8 cellular contexts compared by ENCODE assay signal in the genomic region with DNA sequence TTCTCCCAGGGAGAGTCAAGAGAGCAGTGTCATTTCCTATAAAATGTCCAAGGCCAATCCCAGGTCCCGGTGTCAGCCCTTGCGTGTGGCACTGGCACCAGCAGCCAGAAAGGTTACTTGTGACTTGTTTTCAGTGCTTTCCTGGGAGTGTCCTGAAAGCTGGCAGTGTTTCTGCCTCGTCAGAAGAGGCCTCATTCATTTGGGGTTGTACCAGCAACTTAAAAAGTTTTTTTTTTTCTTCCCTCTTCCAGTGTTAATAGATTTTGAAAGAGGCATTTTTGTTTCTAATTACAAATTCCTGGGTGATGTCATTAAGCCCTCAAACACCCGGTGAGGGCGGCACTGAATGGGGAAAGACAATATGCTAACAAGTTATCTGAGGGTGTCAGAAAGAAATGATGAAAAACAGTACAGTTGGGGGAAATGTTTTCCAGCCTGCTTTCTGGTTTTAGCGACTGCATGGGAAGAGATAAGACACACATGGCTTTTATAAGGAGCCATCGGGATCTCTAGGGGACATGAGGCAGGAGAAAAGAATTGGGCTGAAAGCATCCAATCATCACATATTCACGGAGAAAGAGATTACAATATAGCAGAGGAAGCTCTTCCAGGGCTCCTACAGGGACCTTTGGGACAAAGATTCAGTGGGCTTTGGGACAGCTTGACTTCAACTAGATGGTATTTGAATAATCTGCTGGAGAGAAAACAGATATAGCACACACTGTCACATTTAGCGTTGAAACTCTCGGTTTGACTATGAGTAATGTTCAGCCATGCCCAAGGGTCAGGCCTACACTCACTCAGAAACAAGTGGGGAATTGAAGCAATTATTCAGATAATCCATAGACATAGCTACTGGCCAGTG.
A peak's percentile ranks its signal among the peaks of the same experiment; 100 is the strongest.
DNase-seq lines count a peak whose midpoint lies in the region; ATAC-seq and TF ChIP-seq lines count a peak whose summit lies in the region.

No MANE protein-coding gene starts in this region.

- DNase-seq in SK-N-DZ (ENCODE audit: low spot score) (peak; percentile 91), fibroblast of mammary gland (ENCODE audit: low read depth) (peak; percentile 72), ovary (peak; percentile 34 to 57 (median 45)), iPS-NIHi7 (ENCODE audit: extremely low spot score) (no peak), DMS53 treated with DMSO at 0.1 percent for 48 hours (lab: John Stamatoyannopoulos, UW; ENCODE audit: unreplicated experiment) (no peak), NCI-H774 (lab: John Stamatoyannopoulos, UW) (no peak)

- 9 to 20% (median 13%) methylated on average over 10 of the region's 10 CpGs for WGBS in ovary, 3 donors

- peak; percentile 75 for ATAC-seq in GM18867 (IDR thresholded peaks at IDR 0.05; ENCODE audit: unreplicated experiment)
- peak; percentile 86 for ATAC-seq in HG02852 (IDR thresholded peaks at IDR 0.05; ENCODE audit: unreplicated experiment)

- TF ChIP-seq CTCF in fibroblast of mammary gland (conservative IDR thresholded peaks at IDR 0.05; ENCODE audit: control insufficient read depth, insufficient read depth, low read depth, low read length) (no peak), ovary (IDR thresholded peaks at IDR 0.05) (peak in 1 of 3 donors; percentile 6)

- no peaks in the 10 kb centered on the region for H3K36me3 ChIP-seq in ovary

- H3K4me3 ChIP-seq in fibroblast of mammary gland (ENCODE audit: control insufficient read depth, low read depth, low read length) (no peak overlapping the region), ovary (no peak overlapping the region)

- H3K27ac ChIP-seq in ovary = peak overlapping the region; percentile 46 to 74

- no peak for TF ChIP-seq EP300 in ovary (IDR thresholded peaks at IDR 0.05)

- intact Hi-C loops in ovary (cut with DNase I) = loop anchor here in 1 of 4 donors (10.0 kb wide), 1 partner anchor 343 kb away; no protein-coding TSS in a partner anchor

- H3K4me1 ChIP-seq in ovary (ENCODE audit: insufficient read depth) = peaks cover 11% of the 10 kb centered on the region

- TF ChIP-seq POLR2A in ovary (IDR thresholded peaks at IDR 0.05) = no peak

- H3K9me3 ChIP-seq in ovary = no peaks in the 10 kb centered on the region

- no peaks in the 10 kb centered on the region for H3K27me3 ChIP-seq in ovary

Comparison
In these comparisons a context has a peak if more than half of its experiments do, and no peak if none do; other contexts are left out.
1. DNase-seq: peak in SK-N-DZ (single experiment), fibroblast of mammary gland (single experiment) and ovary (5 of 5); none in iPS-NIHi7 (single experiment), DMS53 treated with DMSO at 0.1 percent for 48 hours (single experiment) and NCI-H774 (single experiment).